26 cellular contexts compared by ENCODE assay signal in the genomic region with DNA sequence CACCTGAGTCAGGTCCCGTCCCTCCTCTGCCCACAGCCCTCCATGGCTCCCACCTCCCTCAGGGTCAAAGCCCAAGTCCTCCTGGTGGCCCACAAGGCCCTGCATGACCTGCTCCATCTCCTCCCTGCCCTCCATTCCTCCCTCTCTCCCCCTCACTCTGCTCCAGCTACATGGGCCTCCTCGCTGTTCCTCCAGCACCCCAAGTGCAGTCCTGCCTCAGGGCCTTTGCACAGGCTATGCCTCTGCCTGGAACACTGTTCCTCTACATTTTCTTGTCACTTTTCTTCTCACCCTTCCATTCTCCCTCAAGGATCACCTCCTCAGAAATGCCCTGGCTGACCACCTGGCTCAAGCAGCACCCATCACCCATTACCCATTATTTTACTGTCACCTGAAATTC.
"Had no signal": no experiment of that assay in that cellular context is flagged by ENCODE, and none has a peak within 500 bp of the region (broad histone marks: within the 10 kb centered on the region; RNA-seq: fewer than 3 reads in every experiment).

No MANE protein-coding gene starts in this region.

- H3K4me3 ChIP-seq: dorsolateral prefrontal cortex, gastrocnemius medialis, left lung, neural progenitor cell, ovary, psoas muscle, skin epidermis, spleen, suprapubic skin, transverse colon, upper lobe of right lung, uterus had no signal

- H3K4me2 ChIP-seq: neural progenitor cell had no signal

- ATAC-seq: gastrocnemius medialis; left cardiac atrium; naive thymus-derived CD4-positive, alpha-beta T cell; psoas muscle; right cardiac atrium; stimulated activated naive B cell treated with anti-CD40 and anti-IgM and Interleukin-4, amounts not matched to agents 10 μg/mL and 1 μg/mL and 100 μg/mL, for 72 hours had no signal

- H3K27ac ChIP-seq: dorsolateral prefrontal cortex, gastrocnemius medialis, left lung, neural progenitor cell, ovary, psoas muscle, skin epidermis, spleen, suprapubic skin, transverse colon, upper lobe of right lung, uterus had no signal

- H3K9me3 ChIP-seq: gastrocnemius medialis, left lung, ovary, psoas muscle, spleen, suprapubic skin, transverse colon, upper lobe of right lung, uterus had no signal

- H3K9me3 Mint-ChIP-seq: neural progenitor cell; stimulated activated naive CD8-positive, alpha-beta T cell treated with anti-CD3 and anti-CD28 coated beads, Interleukin-15, Interleukin-2, amounts not matched to agents 100 ng/mL and 50 ng/mL, for 24 hours had no signal

- FAIRE-seq: colon had no signal

- H3K27me3 ChIP-seq: dorsolateral prefrontal cortex, gastrocnemius medialis, neural progenitor cell, ovary, suprapubic skin, transverse colon, upper lobe of right lung, uterus had no signal

- H3K4me1 Mint-ChIP-seq: stimulated activated naive B cell treated with anti-CD40 and anti-IgM and Interleukin-4, amounts not matched to agents 10 μg/mL and 1 μg/mL and 100 μg/mL, for 72 hours had no signal

- H3K9ac ChIP-seq: neural progenitor cell had no signal

- H3K4me1 ChIP-seq: gastrocnemius medialis, left lung, psoas muscle, transverse colon, upper lobe of right lung, uterus had no signal

- DNase-seq: dorsolateral prefrontal cortex; effector CD4-positive, alpha-beta T cell; foreskin fibroblast; gastrocnemius medialis; head of caudate nucleus; left cardiac atrium; mesendoderm; midbrain; naive thymus-derived CD4-positive, alpha-beta T cell; nucleus accumbens; posterior cingulate gyrus; right cardiac atrium; spleen; stimulated activated naive B cell treated with anti-CD40 and anti-IgM and Interleukin-4, amounts not matched to agents 10 μg/mL and 1 μg/mL and 100 μg/mL, for 72 hours; transverse colon; uterus had no signal

- H3K36me3 ChIP-seq: gastrocnemius medialis, left lung, neural progenitor cell, ovary, spleen, suprapubic skin, transverse colon, upper lobe of right lung, uterus had no signal

- H3K4me3 Mint-ChIP-seq: naive thymus-derived CD4-positive, alpha-beta T cell; neural progenitor cell; stimulated activated naive B cell treated with anti-CD40 and anti-IgM and Interleukin-4, amounts not matched to agents 10 μg/mL and 1 μg/mL and 100 μg/mL, for 72 hours; stimulated activated naive CD8-positive, alpha-beta T cell treated with anti-CD3 and anti-CD28 coated beads, Interleukin-15, Interleukin-2, amounts not matched to agents 100 ng/mL and 50 ng/mL, for 24 hours had no signal

- H2AFZ ChIP-seq: neural progenitor cell had no signal

- H3K27ac Mint-ChIP-seq: nephron; neural progenitor cell; stimulated activated naive B cell treated with anti-CD40 and anti-IgM and Interleukin-4, amounts not matched to agents 10 μg/mL and 1 μg/mL and 100 μg/mL, for 72 hours; stimulated activated naive CD8-positive, alpha-beta T cell treated with anti-CD3 and anti-CD28 coated beads, Interleukin-15, Interleukin-2, amounts not matched to agents 100 ng/mL and 50 ng/mL, for 24 hours had no signal
